Comparison of ENCODE assay signal across 21 cellular contexts in the genomic region with DNA sequence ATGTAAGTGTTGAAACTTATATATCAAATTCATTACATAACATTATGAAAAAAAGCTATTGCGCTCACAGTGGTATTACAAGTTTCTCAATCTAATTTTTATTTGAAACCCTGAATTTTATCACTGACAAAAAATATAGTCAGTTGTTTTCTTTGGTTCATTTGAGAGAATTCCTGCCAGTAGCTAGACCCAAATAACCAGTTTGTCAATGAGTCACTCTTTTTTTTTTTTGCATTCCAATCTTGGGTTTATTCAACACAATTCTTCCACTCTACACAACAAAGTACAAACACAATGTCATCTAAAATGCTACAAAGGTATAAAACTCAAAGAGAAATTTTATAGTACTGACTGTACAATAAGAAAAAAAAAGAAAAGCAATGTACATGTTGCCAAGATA. TPM values are rescaled to one million over a fixed set of nuclear protein-coding genes. Genes with fewer than 3 reads are reported as not detected.
DNase-seq lines count a peak whose midpoint lies in the region; ATAC-seq, FAIRE-seq and TF ChIP-seq lines count a peak whose summit lies in the region.
"Had no signal": no experiment of that assay in that cellular context is flagged by ENCODE, and none has a peak within 500 bp of the region (broad histone marks: within the 10 kb centered on the region; RNA-seq: fewer than 3 reads in every experiment).

No MANE protein-coding gene starts in this region.

- H3K9me3 ChIP-seq in osteoblast (ENCODE audit: low read depth, low read length) (no peaks in the 10 kb centered on the region), testis (no peaks in the 10 kb centered on the region)
- H3K9me3 ChIP-seq: BE2C, MG63 had no signal

- H3K4me3 ChIP-seq in osteoblast (ENCODE audit: insufficient read depth, low read length), result no peak overlapping the region
- H3K4me3 ChIP-seq in testis, result no peak overlapping the region
- H3K4me3 ChIP-seq: MG63 had no signal

- H2AFZ ChIP-seq in osteoblast (ENCODE audit: low read length), result no peak overlapping the region

- H3K27me3 ChIP-seq in osteoblast (ENCODE audit: insufficient read depth, low read length), result no peaks in the 10 kb centered on the region
- H3K27me3 ChIP-seq in testis, result no peaks in the 10 kb centered on the region
- H3K27me3 ChIP-seq: BE2C, MG63 had no signal

- no peaks in the 10 kb centered on the region for H3K9me3 Mint-ChIP-seq in HFFc6
- H3K9me3 Mint-ChIP-seq: CD4-positive, CD25-positive, alpha-beta regulatory T cell had no signal

- peaks cover 12% of the 10 kb centered on the region; the same call in 1 of the 2 replicates for H3K36me3 Mint-ChIP-seq in HFFc6 (ENCODE audit: low read depth)

- intact Hi-C loops in left ventricle myocardium superior (cut with micrococcal nuclease), result no loop called here
- intact Hi-C loops in testis (cut with DNase I; ENCODE audit: low total_unique reads), result no loop called here

- WGBS in testis, 2 donors, result 91 to 98% methylated on average over 1 of the region's 1 CpG

- ATAC-seq in left ventricle myocardium superior, result no peak
- ATAC-seq: HCT116 had no signal

- TF ChIP-seq POLR2A in testis (IDR thresholded peaks at IDR 0.05), result no peak

- peak overlapping the region; percentile 77 for H3K27ac Mint-ChIP-seq in HFFc6
- H3K27ac Mint-ChIP-seq: CD4-positive, CD25-positive, alpha-beta regulatory T cell had no signal

- FAIRE-seq in endometrium (lab: Jason Lieb, UNC), result peak; percentile 74
- FAIRE-seq: A204.1 had no signal

- H3K4me3 Mint-ChIP-seq in HFFc6, result peak overlapping the region; percentile 63; the same call in 1 of the 2 replicates
- H3K4me3 Mint-ChIP-seq: CD4-positive, CD25-positive, alpha-beta regulatory T cell had no signal

- H3K4me1 ChIP-seq in osteoblast (ENCODE audit: insufficient read depth, low read length), result peaks cover 12% of the 10 kb centered on the region
- no peaks in the 10 kb centered on the region for H3K4me1 ChIP-seq in testis
- H3K4me1 ChIP-seq: BE2C had no signal

- no peaks in the 10 kb centered on the region for H3K27me3 Mint-ChIP-seq in HFFc6 (ENCODE audit: insufficient read depth)
- H3K27me3 Mint-ChIP-seq: CD4-positive, CD25-positive, alpha-beta regulatory T cell had no signal

- DNase-seq in AG08395 (ENCODE audit: low spot score) (peak; percentile 10), HFFc6 (peak; percentile 11), osteoblast (ENCODE audit: insufficient read length, low spot score, missing footprints) (no peak), left ventricle myocardium superior (no peak), NCI-H1930 (lab: John Stamatoyannopoulos, UW) (no peak), testis (no peak)
- DNase-seq: BE2C; CD4-positive, CD25-positive, alpha-beta regulatory T cell; GOT3; Kasumi-1; MG63; NCI-H1417; NCI-H1694 treated with DMSO at 0.1 percent for 48 hours; NCI-H446; NCI-H526; OCI-M1; RPMI8226; SHP77 had no signal

- H4K20me1 ChIP-seq in osteoblast (ENCODE audit: insufficient read depth, low read length), result no peaks in the 10 kb centered on the region

- H3K27ac ChIP-seq in osteoblast (ENCODE audit: low read depth, low read length) (no peak overlapping the region), testis (no peak overlapping the region)

- peaks cover 24% of the 10 kb centered on the region for H3K4me1 Mint-ChIP-seq in HFFc6 (ENCODE audit: low read depth)

- H3K4me2 ChIP-seq in osteoblast (ENCODE audit: insufficient read depth, low read length), result peak overlapping the region; percentile 58

- H3K79me2 ChIP-seq in osteoblast (ENCODE audit: insufficient read depth, low read length), result peaks cover 3% of the 10 kb centered on the region

- H3K36me3 ChIP-seq in osteoblast (ENCODE audit: insufficient read depth, low read length), result no peaks in the 10 kb centered on the region
- H3K36me3 ChIP-seq in testis (ENCODE audit: low read depth, missing control alignments), result no peaks in the 10 kb centered on the region
- H3K36me3 ChIP-seq: MG63 had no signal

- TF ChIP-seq CTCF in HFFc6 (IDR thresholded peaks at IDR 0.05) (no peak), osteoblast (IDR thresholded peaks at IDR 0.05; ENCODE audit: extremely low read depth, low read depth, low read length) (no peak), testis (IDR thresholded peaks at IDR 0.05) (no peak)

RNA-seq across cellular contexts. Expression of gene HPF1, which starts 13.1 kb away (rescaled TPM):
- total RNA-seq in HFFc6 (2021; fragmentation: NEBNext Ultra II Directional; extraction: Animal tissue kit (Norgen Biotek cat#: 25700)), result 10 to 100 TPM; 25.5 to 33.9 (median 31.0) TPM
- total RNA-seq in osteoblast, result 18.9 and 20.6 TPM in 2 replicates
- 20.2 TPM for total RNA-seq in left ventricle myocardium superior
- total RNA-seq in testis, result 10 to 100 TPM; 16.8 to 24.6 TPM
- polyA plus RNA-seq in testis (ENCODE audit: insufficient read depth, low read depth, low replicate concordance), result 18.9 TPM

Comparison
In these comparisons a context has a peak if more than half of its experiments do, and no peak if none do; other contexts are left out.
1. DNase-seq: peak in AG08395 (single experiment) and HFFc6 (single experiment); none in osteoblast (single experiment), left ventricle myocardium superior (single experiment), NCI-H1930 (0 of 2) and testis (single experiment).